Comparison of ENCODE assay signal across 7 cellular contexts in genomic region chrX:3707673-3708072, GRCh38. TPM values are rescaled to one million over a fixed set of nuclear protein-coding genes. Genes with fewer than 3 reads are reported as not detected.
A peak's percentile ranks its signal among the peaks of the same experiment; 100 is the strongest.
DNase-seq lines count a peak whose midpoint lies in the region; ATAC-seq and TF ChIP-seq lines count a peak whose summit lies in the region.
"Not testable (repeated sequence)": the region's sequence is repeated elsewhere in the genome, so short reads cannot be mapped to it uniquely, and the experiment has no call there.

No MANE protein-coding gene starts in this region.

- intact Hi-C loops in left colon (cut with DNase I, micrococcal nuclease), result not testable (repeated sequence)

- H3K4me1 ChIP-seq in GM23338 (ENCODE audit: insufficient read depth), result not testable (repeated sequence)

- CTCF ChIA-PET in activated CD4-positive, alpha-beta T cell treated with anti-CD3 and anti-CD28 coated beads, Interleukin-2, amount 10 ng/mL, durations not matched to agents 7 days and 5 days (lab: Charles Lee), result interaction anchor here (1.0 kb wide), 1 partner anchor 11 kb away, joined by 3 read pairs; no protein-coding TSS in a partner anchor

- H3K4me1 Mint-ChIP-seq in GM23338, result peaks cover 16% of the 10 kb centered on the region
- peaks cover 68% of the 10 kb centered on the region for H3K4me1 Mint-ChIP-seq in activated CD4-positive, alpha-beta T cell treated with anti-CD3 and anti-CD28 coated beads, Interleukin-2, amount 10 ng/mL, durations not matched to agents 7 days and 5 days
- peaks cover 19% of the 10 kb centered on the region for H3K4me1 Mint-ChIP-seq in central memory CD8-positive, alpha-beta T cell

- not testable (repeated sequence) for H3K27me3 ChIP-seq in GM23338 (ENCODE audit: insufficient read depth)

- not testable (repeated sequence) for H3K4me2 ChIP-seq in GM23338

- H3K9me3 Mint-ChIP-seq in GM23338; activated CD4-positive, alpha-beta T cell treated with anti-CD3 and anti-CD28 coated beads, Interleukin-2, amount 10 ng/mL, durations not matched to agents 7 days and 5 days; central memory CD8-positive, alpha-beta T cell: not testable (repeated sequence)

- H2AFZ ChIP-seq in GM23338, result not testable (repeated sequence)

- DNase-seq in GM23338 (ENCODE audit: low spot score); left colon: not testable (repeated sequence)
- DNase-seq in NCI-H748 (lab: John Stamatoyannopoulos, UW; ENCODE audit: unreplicated experiment), result peak; percentile 77
- DNase-seq in activated CD4-positive, alpha-beta T cell treated with anti-CD3 and anti-CD28 coated beads, Interleukin-2, amount 10 ng/mL, durations not matched to agents 7 days and 5 days, result peak; percentile 10
- DNase-seq in activated gamma-delta T cell (lab: John Stamatoyannopoulos, UW), result peak; percentile 9
- DNase-seq in central memory CD8-positive, alpha-beta T cell (ENCODE audit: low spot score in 2 of 2), result peak; percentile 14 to 55
- peak; percentile 2 for DNase-seq in stimulated activated naive CD4-positive, alpha-beta T cell treated with Interleukin-2 at 50 U/mL for 16 hours (lab: John Stamatoyannopoulos, UW)

- not testable (repeated sequence) for H3K36me3 ChIP-seq in GM23338 (ENCODE audit: insufficient read depth)

- H3K36me3 Mint-ChIP-seq in GM23338 (ENCODE audit: low read depth), result peaks cover 13% of the 10 kb centered on the region
- H3K36me3 Mint-ChIP-seq in activated CD4-positive, alpha-beta T cell treated with anti-CD3 and anti-CD28 coated beads, Interleukin-2, amount 10 ng/mL, durations not matched to agents 7 days and 5 days (ENCODE audit: low read depth), result peaks cover 42% of the 10 kb centered on the region
- peaks cover 42% of the 10 kb centered on the region for H3K36me3 Mint-ChIP-seq in central memory CD8-positive, alpha-beta T cell (ENCODE audit: insufficient read depth)

- peak; percentile 32; the same call in 1 of the 3 replicates for ATAC-seq in GM23338
- peak; percentile 91 for ATAC-seq in central memory CD8-positive, alpha-beta T cell (replicated peaks; ENCODE audit: extremely low read depth, poor library complexity, severe bottlenecking)
- ATAC-seq in left colon, result peak; percentile 78

- POLR2A ChIA-PET in activated CD4-positive, alpha-beta T cell treated with anti-CD3 and anti-CD28 coated beads, Interleukin-2, amount 10 ng/mL, durations not matched to agents 7 days and 5 days (lab: Charles Lee), result not testable (repeated sequence)

- H3K9me2 ChIP-seq in GM23338 (ENCODE audit: insufficient read depth), result not testable (repeated sequence)

- H3K79me2 ChIP-seq in GM23338 (replicated peaks; ENCODE audit: insufficient read depth), result peaks cover 56% of the 10 kb centered on the region

- H3K27ac ChIP-seq in GM23338 (ENCODE audit: low read depth), result not testable (repeated sequence)

- not testable (repeated sequence) for TF ChIP-seq CTCF in GM23338 (conservative IDR thresholded peaks at IDR 0.05; ENCODE audit: low read depth in 2 of 2)

- H3K27me3 Mint-ChIP-seq in GM23338 (ENCODE audit: insufficient read depth, low read depth, poor library complexity); activated CD4-positive, alpha-beta T cell treated with anti-CD3 and anti-CD28 coated beads, Interleukin-2, amount 10 ng/mL, durations not matched to agents 7 days and 5 days; central memory CD8-positive, alpha-beta T cell: not testable (repeated sequence)

- not testable (repeated sequence) for H3K27ac Mint-ChIP-seq in GM23338; activated CD4-positive, alpha-beta T cell treated with anti-CD3 and anti-CD28 coated beads, Interleukin-2, amount 10 ng/mL, durations not matched to agents 7 days and 5 days
- H3K27ac Mint-ChIP-seq in central memory CD8-positive, alpha-beta T cell (ENCODE audit: low read depth), result peak overlapping the region; percentile 90

- H4K20me1 ChIP-seq in GM23338 (replicated peaks; ENCODE audit: insufficient read depth), result not testable (repeated sequence)

- not testable (repeated sequence) for H3F3A ChIP-seq in GM23338 (replicated peaks; ENCODE audit: low read depth)

- not testable (repeated sequence) for H3K4me3 ChIP-seq in GM23338

- not testable (repeated sequence) for H3K4me3 Mint-ChIP-seq in GM23338; activated CD4-positive, alpha-beta T cell treated with anti-CD3 and anti-CD28 coated beads, Interleukin-2, amount 10 ng/mL, durations not matched to agents 7 days and 5 days
- peak overlapping the region; percentile 56 for H3K4me3 Mint-ChIP-seq in central memory CD8-positive, alpha-beta T cell

RNA-seq across cellular contexts. Expression of gene PRKX, which starts 5.8 kb away (rescaled TPM):
- 43.5 and 71.8 TPM in 2 replicates for total RNA-seq in GM23338 (2014; rRNA removed; shearing (Covaris generic))
- 11.7 and 12.9 TPM in 2 replicates for polyA plus RNA-seq in GM23338 (2016; fragmentation: Nextera tagmentation; extraction: Ambion mirVana)
- total RNA-seq in activated CD4-positive, alpha-beta T cell treated with anti-CD3 and anti-CD28 coated beads, Interleukin-2, amount 10 ng/mL, durations not matched to agents 7 days and 5 days, result 10 to 100 TPM; 62.7 to 68.2 TPM
- 10 to 100 TPM; 26.8 to 29.3 TPM for total RNA-seq in left colon

Comparison
In these comparisons a context has a peak if more than half of its experiments do, and no peak if none do; other contexts are left out.
1. ATAC-seq: peak in every context shown above with its lines; median percentile 91 in central memory CD8-positive, alpha-beta T cell; 78 in left colon; 32 in GM23338.